8 cellular contexts compared by ENCODE assay signal in the genomic region with DNA sequence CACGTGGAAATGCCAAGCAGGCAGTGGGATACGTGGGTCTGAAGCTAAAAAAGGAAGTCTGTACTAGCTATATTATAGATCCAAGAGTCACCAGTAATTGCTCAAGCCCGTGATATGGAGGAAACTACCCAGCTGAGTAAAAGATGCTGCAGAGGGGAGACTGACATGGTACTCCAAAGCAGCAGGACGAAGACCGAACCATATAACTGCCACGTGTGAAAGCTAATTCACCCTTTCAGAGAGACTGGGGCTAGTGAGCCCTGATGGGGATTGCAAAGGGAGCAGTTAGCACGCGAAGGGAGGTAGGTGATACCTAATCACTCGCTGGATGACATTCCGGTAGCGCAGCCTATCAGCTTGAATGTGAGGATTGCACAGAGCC. TPM values are rescaled to one million over a fixed set of nuclear protein-coding genes. Genes with fewer than 3 reads are reported as not detected.
DNase-seq lines count a peak whose midpoint lies in the region; ATAC-seq and TF ChIP-seq lines count a peak whose summit lies in the region.

No MANE protein-coding gene starts in this region.

- 3% methylated on average over 10 to 11 of the region's 11 CpGs for WGBS in mesodermal cell (ENCODE audit: insufficient coverage in 2 of 2), 2 experiments

- ATAC-seq in GM18511 (IDR thresholded peaks at IDR 0.05; ENCODE audit: unreplicated experiment) = peak; percentile 39
- peak; percentile 30 for ATAC-seq in HG03064 (IDR thresholded peaks at IDR 0.05; ENCODE audit: low read depth, unreplicated experiment)

- H3K4me1 ChIP-seq in NT2/D1 (ENCODE audit: insufficient read depth, insufficient read length) (no peaks in the 10 kb centered on the region), mesodermal cell (ENCODE audit: control insufficient read depth, insufficient read depth, low read length, poor library complexity, severe bottlenecking) (peaks cover 5% of the 10 kb centered on the region)

- DNase-seq in NT2/D1 (ENCODE audit: low read depth, low spot score) (peak; percentile 49), cerebellar nuclear complex (lab: John Stamatoyannopoulos, UW) (peak; percentile 23 to 41)
- DNase-seq in stimulated activated CD4-positive, alpha-beta T cell treated with anti-CD3 and anti-CD28 coated beads, Interleukin-2, amount 100 ng/mL, for 24 hours = no peak
- DNase-seq in stimulated activated CD4-positive, alpha-beta T cell treated with anti-CD3 and anti-CD28 coated beads, Interleukin-12 subunit alpha, Interleukin-12 subunit beta, amount 100 ng/mL, for 4 hours = no peak

- H3K4me3 ChIP-seq in NT2/D1 (ENCODE audit: insufficient read length, low read depth) = peak overlapping the region; percentile 99
- H3K4me3 ChIP-seq in mesodermal cell (ENCODE audit: extremely low read depth, insufficient read depth, low read length, poor library complexity, severe bottlenecking) = peak overlapping the region; percentile 90

- H3K9ac ChIP-seq in NT2/D1 (ENCODE audit: insufficient read length, low read depth) = peak overlapping the region; percentile 96

- H3K27ac ChIP-seq in 22Rv1 (peak overlapping the region; percentile 89), mesodermal cell (ENCODE audit: low read depth, low read length, severe bottlenecking) (peak overlapping the region; percentile 89)

- H3K27me3 ChIP-seq in NT2/D1 (ENCODE audit: insufficient read depth, insufficient read length) = no peaks in the 10 kb centered on the region

- H3K9me3 ChIP-seq in NT2/D1 (ENCODE audit: insufficient read depth, low read length) (no peaks in the 10 kb centered on the region), mesodermal cell (ENCODE audit: control insufficient read depth, low read length) (no peaks in the 10 kb centered on the region)

- H3K36me3 ChIP-seq in NT2/D1 (ENCODE audit: insufficient read depth, insufficient read length, low read length) = peaks cover 61% of the 10 kb centered on the region
- peaks cover 53% of the 10 kb centered on the region for H3K36me3 ChIP-seq in mesodermal cell (ENCODE audit: control insufficient read depth, insufficient read depth, low read length)

- no peak for TF ChIP-seq CTCF in 22Rv1 (IDR thresholded peaks at IDR 0.05)

RNA-seq across cellular contexts. Expression of a gene that starts 0.3 kb away (rescaled TPM):
- 11.8 TPM for polyA plus RNA-seq in mesodermal cell (2013, experiment 1 of 2)
- 13.2 TPM for polyA plus RNA-seq in mesodermal cell (2013, experiment 2 of 2)

RNA-seq across cellular contexts. Expression of a gene that starts 0.8 kb away (rescaled TPM):
- polyA plus RNA-seq in mesodermal cell (2013, experiment 1 of 2) = 10.8 TPM
- polyA plus RNA-seq in mesodermal cell (2013, experiment 2 of 2) = 9.0 TPM

RNA-seq across cellular contexts. Expression of a gene that starts 16.9 kb away (rescaled TPM):
- 0.33 TPM for polyA plus RNA-seq in mesodermal cell (2013, experiment 1 of 2)
- 0.10 TPM for polyA plus RNA-seq in mesodermal cell (2013, experiment 2 of 2)

RNA-seq across cellular contexts. Expression of a gene that starts 24.8 kb away (rescaled TPM):
- polyA plus RNA-seq in mesodermal cell (2013, experiment 1 of 2) = 40.1 TPM
- polyA plus RNA-seq in mesodermal cell (2013, experiment 2 of 2) = 31.3 TPM

RNA-seq across cellular contexts. Expression of a gene that starts 32.8 kb away (rescaled TPM):
- 0.22 TPM for polyA plus RNA-seq in mesodermal cell (2013, experiment 1 of 2)
- not detected for polyA plus RNA-seq in mesodermal cell (2013, experiment 2 of 2)

Comparison
In these comparisons a context has a peak if more than half of its experiments do, and no peak if none do; other contexts are left out.
1. DNase-seq: peak in NT2/D1 (single experiment) and cerebellar nuclear complex (2 of 2); none in stimulated activated CD4-positive, alpha-beta T cell treated with anti-CD3 and anti-CD28 coated beads, Interleukin-2, amount 100 ng/mL, for 24 hours (0 of 2) and stimulated activated CD4-positive, alpha-beta T cell treated with anti-CD3 and anti-CD28 coated beads, Interleukin-12 subunit alpha, Interleukin-12 subunit beta, amount 100 ng/mL, for 4 hours (single experiment).